Comparison of ENCODE assay signal across 22 cellular contexts in genomic region chr15:36210426-36210825, GRCh38.
"Had no signal": no experiment of that assay in that cellular context is flagged by ENCODE, and none has a peak within 500 bp of the region (broad histone marks: within the 10 kb centered on the region; RNA-seq: fewer than 3 reads in every experiment).

No MANE protein-coding gene starts in this region.

- H3K4me3 ChIP-seq: esophagus muscularis mucosa, hepatocyte, lung, right atrium auricular region, sigmoid colon, skin epidermis, thoracic aorta had no signal

- H3K4me2 ChIP-seq: hepatocyte had no signal

- H3K79me2 ChIP-seq: hepatocyte had no signal

- DNase-seq: effector memory CD8-positive, alpha-beta T cell; foreskin melanocyte; head of caudate nucleus; left colon; left ventricle myocardium superior; mesenchymal stem cell; naive thymus-derived CD4-positive, alpha-beta T cell; nephron progenitor cell; posterior cingulate gyrus; sigmoid colon; stimulated activated CD4-positive, alpha-beta T cell treated with anti-CD3 and anti-CD28 coated beads, Interleukin-2, amount 100 ng/mL, for 24 hours; stimulated activated CD4-positive, alpha-beta T cell treated with anti-CD3 and anti-CD28 coated beads, Interleukin-4, amount 100 ng/mL, for 4 hours; stimulated activated naive B cell treated with anti-CD40 and anti-IgM and Interleukin-4, amounts not matched to agents 10 μg/mL and 1 μg/mL and 100 μg/mL, for 72 hours; stimulated activated naive CD8-positive, alpha-beta T cell treated with anti-CD3 and anti-CD28 coated beads, Interleukin-15, amount 100 ng/mL, for 72 hours had no signal

- H3K9me3 ChIP-seq: esophagus muscularis mucosa, neutrophil, right atrium auricular region, sigmoid colon, thoracic aorta had no signal

- H3K36me3 ChIP-seq: esophagus muscularis mucosa, neutrophil, right atrium auricular region, sigmoid colon, thoracic aorta had no signal

- H2AFZ ChIP-seq: hepatocyte had no signal

- H3K27ac ChIP-seq: epithelial cell of prostate, esophagus muscularis mucosa, hepatocyte, neutrophil, right atrium auricular region, sigmoid colon, skin epidermis, thoracic aorta had no signal

- H3K4me1 ChIP-seq: esophagus muscularis mucosa, right atrium auricular region, sigmoid colon had no signal

- H3K27me3 ChIP-seq: esophagus muscularis mucosa, hepatocyte, neutrophil, right atrium auricular region, sigmoid colon had no signal

- ATAC-seq: effector memory CD8-positive, alpha-beta T cell; left colon; left ventricle myocardium superior; naive thymus-derived CD4-positive, alpha-beta T cell; stimulated activated naive B cell treated with anti-CD40 and anti-IgM and Interleukin-4, amounts not matched to agents 10 μg/mL and 1 μg/mL and 100 μg/mL, for 72 hours; stimulated activated naive CD8-positive, alpha-beta T cell treated with anti-CD3 and anti-CD28 coated beads, Interleukin-15, amount 100 ng/mL, for 72 hours had no signal
